12 cellular contexts compared by ENCODE assay signal in the genomic region with DNA sequence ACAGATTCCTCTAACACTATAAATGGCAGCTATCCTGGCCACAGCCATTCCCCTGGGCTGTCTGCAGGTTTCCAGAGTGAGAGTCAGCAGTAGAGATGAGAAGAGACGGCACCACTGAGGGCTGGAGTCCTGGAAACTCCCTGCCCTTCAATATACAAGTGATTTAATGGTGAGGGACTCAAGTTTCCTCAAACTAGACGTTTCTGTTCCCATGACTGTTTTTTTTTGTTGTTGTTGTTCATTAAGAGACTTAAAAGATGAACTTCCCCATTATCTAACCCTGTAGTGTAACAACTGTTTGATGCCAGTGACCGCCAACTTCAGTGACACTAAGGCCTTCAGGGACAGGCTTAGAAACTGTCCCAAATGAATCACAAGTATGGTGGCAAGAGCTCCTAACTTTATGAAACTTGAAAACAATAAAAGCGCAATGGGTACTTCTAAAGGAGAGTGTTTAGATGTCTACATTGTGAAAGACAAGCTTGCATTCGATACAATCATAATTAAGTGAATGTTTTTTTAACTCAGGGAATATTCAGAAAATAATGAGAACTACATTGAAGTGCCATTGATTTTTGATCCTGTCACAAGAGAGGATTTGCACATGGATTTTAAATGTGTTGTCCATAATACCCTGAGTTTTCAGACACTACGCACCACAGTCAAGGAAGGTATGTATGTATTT. TPM values are rescaled to one million over a fixed set of nuclear protein-coding genes. Genes with fewer than 3 reads are reported as not detected.
DNase-seq lines count a peak whose midpoint lies in the region; ATAC-seq and TF ChIP-seq lines count a peak whose summit lies in the region.
"Had no signal": no experiment of that assay in that cellular context is flagged by ENCODE, and none has a peak within 500 bp of the region (broad histone marks: within the 10 kb centered on the region; RNA-seq: fewer than 3 reads in every experiment).

No MANE protein-coding gene starts in this region.

- DNase-seq in GM13977 (ENCODE audit: low spot score) = peak; percentile 53
- DNase-seq in memory B cell (ENCODE audit: low spot score in 2 of 2) = no peak
- no peak for DNase-seq in NCI-H446 treated with DMSO at 0.1 percent for 48 hours (lab: John Stamatoyannopoulos, UW)
- no peak for DNase-seq in RKO (ENCODE audit: low spot score)
- DNase-seq in amniotic stem cell (lab: John Stamatoyannopoulos, UW) = no peak
- DNase-seq in natural killer cell treated with Interleukin-12 subunit alpha and Interleukin-12 subunit beta and Interleukin-15 and Interleukin-18, amount 100 ng/mL, for 72 hours (ENCODE audit: low spot score) = no peak
- DNase-seq: caudate nucleus; CD4-positive, CD25-positive, alpha-beta regulatory T cell; heart right ventricle; nucleus accumbens had no signal

- peak; percentile 43 for ATAC-seq in GM21447 (IDR thresholded peaks at IDR 0.05; ENCODE audit: unreplicated experiment)
- ATAC-seq in HG03280 (IDR thresholded peaks at IDR 0.05; ENCODE audit: unreplicated experiment) = peak; percentile 43
- peak; percentile 46 for ATAC-seq in memory B cell (ENCODE audit: low read depth)
- ATAC-seq in natural killer cell treated with Interleukin-12 subunit alpha and Interleukin-12 subunit beta and Interleukin-15 and Interleukin-18, amount 100 ng/mL, for 72 hours = no peak
- ATAC-seq: heart right ventricle had no signal

- H3K27ac Mint-ChIP-seq in memory B cell = no peak overlapping the region
- H3K27ac Mint-ChIP-seq in natural killer cell treated with Interleukin-12 subunit alpha and Interleukin-12 subunit beta and Interleukin-15 and Interleukin-18, amount 100 ng/mL, for 72 hours = no peak overlapping the region
- H3K27ac Mint-ChIP-seq: CD4-positive, CD25-positive, alpha-beta regulatory T cell had no signal

- in situ Hi-C loops in GM13977 (cut with MboI; ENCODE audit: low pct_unique_long_range_greater_than_20kb, low sequenced_read_pairs, unreplicated experiment) = loop anchor here (10.0 kb wide), 2 partner anchors 219 to 419 kb away; no protein-coding TSS in a partner anchor

- no peaks in the 10 kb centered on the region for H3K36me3 Mint-ChIP-seq in memory B cell
- no peaks in the 10 kb centered on the region for H3K36me3 Mint-ChIP-seq in natural killer cell treated with Interleukin-12 subunit alpha and Interleukin-12 subunit beta and Interleukin-15 and Interleukin-18, amount 100 ng/mL, for 72 hours
- H3K36me3 Mint-ChIP-seq: CD4-positive, CD25-positive, alpha-beta regulatory T cell had no signal

- no peak for TF ChIP-seq CTCF in GM13977 (IDR thresholded peaks at IDR 0.05; ENCODE audit: extremely low read depth, insufficient read depth, missing control alignments)

- H3K27me3 Mint-ChIP-seq in memory B cell = no peaks in the 10 kb centered on the region
- H3K27me3 Mint-ChIP-seq in natural killer cell treated with Interleukin-12 subunit alpha and Interleukin-12 subunit beta and Interleukin-15 and Interleukin-18, amount 100 ng/mL, for 72 hours = peaks cover 37 to 38% of the 10 kb centered on the region in 2 donors
- H3K27me3 Mint-ChIP-seq: CD4-positive, CD25-positive, alpha-beta regulatory T cell had no signal

- no peaks in the 10 kb centered on the region for H3K9me3 Mint-ChIP-seq in memory B cell
- no peaks in the 10 kb centered on the region for H3K9me3 Mint-ChIP-seq in natural killer cell treated with Interleukin-12 subunit alpha and Interleukin-12 subunit beta and Interleukin-15 and Interleukin-18, amount 100 ng/mL, for 72 hours
- H3K9me3 Mint-ChIP-seq: CD4-positive, CD25-positive, alpha-beta regulatory T cell had no signal

- no peak overlapping the region for H3K4me3 Mint-ChIP-seq in memory B cell
- H3K4me3 Mint-ChIP-seq in natural killer cell treated with Interleukin-12 subunit alpha and Interleukin-12 subunit beta and Interleukin-15 and Interleukin-18, amount 100 ng/mL, for 72 hours = no peak overlapping the region
- H3K4me3 Mint-ChIP-seq: CD4-positive, CD25-positive, alpha-beta regulatory T cell had no signal

- H3K4me1 Mint-ChIP-seq in memory B cell = peaks cover 6% of the 10 kb centered on the region
- H3K4me1 Mint-ChIP-seq in natural killer cell treated with Interleukin-12 subunit alpha and Interleukin-12 subunit beta and Interleukin-15 and Interleukin-18, amount 100 ng/mL, for 72 hours (ENCODE audit: low read depth in 2 of 2) = peaks cover 12 to 36% of the 10 kb centered on the region in 2 donors

RNA-seq across cellular contexts. Expression of gene IL1R2, which starts 34.0 kb away (rescaled TPM):
- not detected for total RNA-seq in natural killer cell treated with Interleukin-12 subunit alpha and Interleukin-12 subunit beta and Interleukin-15 and Interleukin-18, amount 100 ng/mL, for 72 hours

Comparison
In these comparisons a context has a peak if more than half of its experiments do, and no peak if none do; other contexts are left out.
1. ATAC-seq: peak in GM21447 (single experiment), HG03280 (single experiment) and memory B cell (single experiment); none in natural killer cell treated with Interleukin-12 subunit alpha and Interleukin-12 subunit beta and Interleukin-15 and Interleukin-18, amount 100 ng/mL, for 72 hours (0 of 2).